In the genomic region with DNA sequence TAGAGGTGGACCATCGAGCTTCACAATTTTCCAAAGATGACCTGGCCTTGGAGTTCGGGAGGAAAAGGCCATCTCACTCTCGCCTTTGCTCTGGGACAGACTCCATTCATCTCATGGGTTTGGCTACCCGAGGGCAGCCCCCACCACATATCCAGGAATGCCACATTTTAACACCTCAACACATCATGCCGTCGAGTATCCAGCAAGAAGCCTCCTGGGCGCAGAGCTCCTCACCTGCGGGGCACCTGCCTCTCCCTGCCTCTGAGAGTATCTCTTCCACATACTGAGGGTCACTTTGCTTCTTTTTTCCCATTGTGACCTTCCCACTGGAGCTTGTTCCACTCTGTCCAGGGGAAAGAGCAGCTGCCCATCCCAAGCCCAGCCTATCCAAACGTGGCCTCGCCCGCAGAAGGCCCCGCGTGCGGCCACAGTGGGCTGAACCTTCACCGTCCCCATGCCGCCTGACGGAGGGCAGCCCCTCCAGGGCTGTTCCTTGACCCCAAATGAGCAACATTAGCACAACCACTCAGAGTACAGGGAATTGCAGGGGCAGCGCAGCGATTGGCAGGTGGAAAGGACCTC, we compare ENCODE assay signal across 23 cellular contexts. TPM values are rescaled to one million over a fixed set of nuclear protein-coding genes. Genes with fewer than 3 reads are reported as not detected.
A peak's percentile ranks its signal among the peaks of the same experiment; 100 is the strongest.
DNase-seq lines count a peak whose midpoint lies in the region; ATAC-seq, FAIRE-seq and TF ChIP-seq lines count a peak whose summit lies in the region.
"Had no signal": no experiment of that assay in that cellular context is flagged by ENCODE, and none has a peak within 500 bp of the region (broad histone marks: within the 10 kb centered on the region; RNA-seq: fewer than 3 reads in every experiment).

No MANE protein-coding gene starts in this region.

- H3K9ac ChIP-seq in HepG2 (ENCODE audit: insufficient read depth, low read depth, low read length) = no peak overlapping the region
- H3K9ac ChIP-seq in skeletal muscle satellite cell (ENCODE audit: low read depth, low read length) = no peak overlapping the region

- no TSS peak for BruUV-seq in HepG2 (replicated peaks; lab: Mats Ljungman, UMichigan)

- TF ChIP-seq EP300 in HepG2 (IDR thresholded peaks at IDR 0.05; ENCODE audit: low read depth in 2 of 2, low read length in 2 of 2) = no peak
- TF ChIP-seq EP300 in HepG2 (CRISPR knock-in tag; IDR thresholded peaks at IDR 0.05; ENCODE audit: borderline replicate concordance) = no peak

- WGBS in HepG2 (ENCODE audit: low lambda C conversion rate) = 61% methylated on average over 17 of the region's 19 CpGs
- 74% methylated on average over 6 of the region's 19 CpGs for WGBS in right lobe of liver (ENCODE audit: insufficient coverage, low coverage, low lambda C conversion rate, missing lambda C conversion rate)
- WGBS in body of pancreas, 2 donors = 82 to 87% methylated on average over 17 to 19 of the region's 19 CpGs

- H3K27me3 Mint-ChIP-seq in natural killer cell treated with Interleukin-12 subunit alpha and Interleukin-12 subunit beta and Interleukin-15 and Interleukin-18, amount 100 ng/mL, for 72 hours = peaks cover 37 to 45% of the 10 kb centered on the region in 2 donors

- H3K27ac ChIP-seq in HepG2 (ENCODE audit: extremely low read length, insufficient read depth, low read length) (no peak overlapping the region), right lobe of liver (no peak overlapping the region), body of pancreas (no peak overlapping the region)
- H3K27ac ChIP-seq: pancreas had no signal

- CTCF ChIA-PET in HepG2 (lab: Yijun Ruan, JAX; ENCODE audit: low intra/inter-chr PET ratio, low total read pairs) = no interaction called here

- H2AFZ ChIP-seq in HepG2 (ENCODE audit: low read length) = no peak overlapping the region

- no peak for TF ChIP-seq CTCF in HepG2 (CRISPR knock-in tag; IDR thresholded peaks at IDR 0.05)
- no peak for TF ChIP-seq CTCF in right lobe of liver (IDR thresholded peaks at IDR 0.05)
- no peak for TF ChIP-seq CTCF in body of pancreas (IDR thresholded peaks at IDR 0.05)

- no peaks in the 10 kb centered on the region for H3K79me2 ChIP-seq in HepG2 (ENCODE audit: insufficient read depth, low read length)

- TF ChIP-seq RAD21 in HepG2 (CRISPR knock-in tag; IDR thresholded peaks at IDR 0.05) = no peak

- no peaks in the 10 kb centered on the region for H3K9me3 Mint-ChIP-seq in natural killer cell treated with Interleukin-12 subunit alpha and Interleukin-12 subunit beta and Interleukin-15 and Interleukin-18, amount 100 ng/mL, for 72 hours
- H3K9me3 Mint-ChIP-seq: activated T-helper 17 cell treated with anti-CD3 and anti-CD28 coated beads, Interleukin-2, amount 50 U/mL, for 72 hours; CD8-positive, alpha-beta memory T cell had no signal

- H3K9me3 ChIP-seq in HepG2 (ENCODE audit: low read length) = no peaks in the 10 kb centered on the region
- H3K9me3 ChIP-seq in right lobe of liver = no peaks in the 10 kb centered on the region
- no peaks in the 10 kb centered on the region for H3K9me3 ChIP-seq in skeletal muscle satellite cell (replicated peaks; ENCODE audit: low read length)
- no peaks in the 10 kb centered on the region for H3K9me3 ChIP-seq in body of pancreas
- H3K9me3 ChIP-seq: pancreas, thyroid gland had no signal

- H3K27me3 ChIP-seq in HepG2 (ENCODE audit: control insufficient read depth in 1 of 2, insufficient read depth in 2 of 2, low read length in 2 of 2) (peaks cover 10 to 74% of the 10 kb centered on the region in 2 experiments), right lobe of liver (no peaks in the 10 kb centered on the region), skeletal muscle satellite cell (ENCODE audit: control insufficient read depth, insufficient read depth, low read length) (peaks cover 24% of the 10 kb centered on the region), body of pancreas (peaks cover 0 to 2% of the 10 kb centered on the region in 2 donors)
- H3K27me3 ChIP-seq: pancreas, thyroid gland had no signal

- FAIRE-seq in HepG2 (lab: Jason Lieb, UNC) = no peak
- FAIRE-seq: GM18507, pancreas had no signal

- peaks cover 0 to 4% of the 10 kb centered on the region in 2 donors for H3K4me1 Mint-ChIP-seq in natural killer cell treated with Interleukin-12 subunit alpha and Interleukin-12 subunit beta and Interleukin-15 and Interleukin-18, amount 100 ng/mL, for 72 hours (ENCODE audit: low read depth in 2 of 2)
- H3K4me1 Mint-ChIP-seq: activated T-helper 17 cell treated with anti-CD3 and anti-CD28 coated beads, Interleukin-2, amount 50 U/mL, for 72 hours had no signal

- no peak overlapping the region for H3K4me3 Mint-ChIP-seq in natural killer cell treated with Interleukin-12 subunit alpha and Interleukin-12 subunit beta and Interleukin-15 and Interleukin-18, amount 100 ng/mL, for 72 hours
- H3K4me3 Mint-ChIP-seq: activated T-helper 17 cell treated with anti-CD3 and anti-CD28 coated beads, Interleukin-2, amount 50 U/mL, for 72 hours; CD8-positive, alpha-beta memory T cell had no signal

- TF ChIP-seq POLR2A in HepG2 (IDR thresholded peaks at IDR 0.05; ENCODE audit: insufficient read depth in 1 of 2, low read depth in 2 of 2, low read length in 2 of 2) = no peak
- TF ChIP-seq POLR2A in right lobe of liver (IDR thresholded peaks at IDR 0.05) = no peak
- no peak for TF ChIP-seq POLR2A in body of pancreas (IDR thresholded peaks at IDR 0.05)

- no peaks in the 10 kb centered on the region for H3K36me3 Mint-ChIP-seq in natural killer cell treated with Interleukin-12 subunit alpha and Interleukin-12 subunit beta and Interleukin-15 and Interleukin-18, amount 100 ng/mL, for 72 hours
- H3K36me3 Mint-ChIP-seq: CD8-positive, alpha-beta memory T cell had no signal

- in situ Hi-C loops in HepG2 (cut with HindIII; ENCODE audit: extremely low pct_ligation_motif_present, low pct_unique_long_range_greater_than_20kb) = no loop called here

- no peak overlapping the region for H3K4me2 ChIP-seq in HepG2 (ENCODE audit: low read depth, low read length)
- H3K4me2 ChIP-seq in skeletal muscle satellite cell (ENCODE audit: low read length) = peak overlapping the region; percentile 78

- POLR2A ChIA-PET in HepG2 (lab: Yijun Ruan, JAX) = no interaction called here

- H3K4me3 ChIP-seq in HepG2 (replicated peaks in 1 of 3; ENCODE audit: insufficient read depth in 1 of 3, low read depth in 2 of 3, low read length in 3 of 3) (no peak overlapping the region), right lobe of liver (no peak overlapping the region), skeletal muscle satellite cell (ENCODE audit: low read length) (no peak overlapping the region), body of pancreas (no peak overlapping the region)
- H3K4me3 ChIP-seq: pancreas had no signal

- H3K4me1 ChIP-seq in HepG2 (ENCODE audit: insufficient read depth, low read length) (peaks cover 20% of the 10 kb centered on the region), right lobe of liver (peaks cover 0 to 4% (median 0%) of the 10 kb centered on the region in 4 donors), skeletal muscle satellite cell (ENCODE audit: control insufficient read depth, insufficient read depth, low read length) (peaks cover 19% of the 10 kb centered on the region), body of pancreas (peaks cover 18% of the 10 kb centered on the region)

- H3K27ac Mint-ChIP-seq in natural killer cell treated with Interleukin-12 subunit alpha and Interleukin-12 subunit beta and Interleukin-15 and Interleukin-18, amount 100 ng/mL, for 72 hours = no peak overlapping the region
- H3K27ac Mint-ChIP-seq: activated T-helper 17 cell treated with anti-CD3 and anti-CD28 coated beads, Interleukin-2, amount 50 U/mL, for 72 hours had no signal

- intact Hi-C loops in HepG2 (cut with micrococcal nuclease; ENCODE audit: unreplicated experiment) (no loop called here), right lobe of liver (cut with DNase I) (no loop called here), body of pancreas (cut with DNase I) (no loop called here)

- no peaks in the 10 kb centered on the region; the same call in 1 of the 2 replicates for H4K20me1 ChIP-seq in HepG2 (ENCODE audit: insufficient read depth, low read length)

- DNase-seq in HepG2 (ENCODE audit: low spot score) = no peak
- DNase-seq in right lobe of liver = no peak
- DNase-seq in islet precursor cell = peak; percentile 45
- DNase-seq in NCI-H226 = no peak
- no peak for DNase-seq in natural killer cell treated with Interleukin-12 subunit alpha and Interleukin-12 subunit beta and Interleukin-15 and Interleukin-18, amount 100 ng/mL, for 72 hours (ENCODE audit: low spot score)
- DNase-seq in body of pancreas = no peak
- DNase-seq: caudate nucleus; CD8-positive, alpha-beta memory T cell; DND-41; effector CD4-positive, alpha-beta T cell; GOT3; MM.1S; NCI-H1694 treated with DMSO at 0.1 percent for 48 hours; NCI-H2227 treated with DMSO at 0.1 percent for 48 hours; thyroid gland had no signal

- H3K36me3 ChIP-seq in HepG2 (replicated peaks in 1 of 2; ENCODE audit: control insufficient read depth in 1 of 2, insufficient read depth in 2 of 2, low read length in 2 of 2) = no peaks in the 10 kb centered on the region
- H3K36me3 ChIP-seq in right lobe of liver = no peaks in the 10 kb centered on the region
- H3K36me3 ChIP-seq in skeletal muscle satellite cell (ENCODE audit: insufficient read depth, low read length) = no peaks in the 10 kb centered on the region
- H3K36me3 ChIP-seq in body of pancreas (replicated peaks in 1 of 2; ENCODE audit: insufficient read depth in 1 of 2, low read depth in 2 of 2) = no peaks in the 10 kb centered on the region
- H3K36me3 ChIP-seq: pancreas, thyroid gland had no signal

- no peak for ATAC-seq in HepG2
- no peak for ATAC-seq in right lobe of liver
- no peak for ATAC-seq in GM18861 (IDR thresholded peaks at IDR 0.05; ENCODE audit: unreplicated experiment)
- ATAC-seq in natural killer cell treated with Interleukin-12 subunit alpha and Interleukin-12 subunit beta and Interleukin-15 and Interleukin-18, amount 100 ng/mL, for 72 hours = no peak
- no peak for ATAC-seq in body of pancreas
- ATAC-seq: activated CD4-positive, CD25-positive, alpha-beta regulatory T cell treated with anti-CD3 and anti-CD28 coated beads, Interleukin-2, amount 50 U/mL, for 24 hours; activated T-helper 17 cell treated with anti-CD3 and anti-CD28 coated beads, Interleukin-2, amount 50 U/mL, for 72 hours; pancreas; SK-N-SH treated with all-trans-retinoic acid at 6 μM for 48 hours had no signal

RNA-seq across cellular contexts. Expression of gene LIMS2, which starts 5.5 kb away (rescaled TPM):
- total RNA-seq in HepG2 (2016; rRNA removed; fragmentation: Illumina TruSeq; extraction: Trizol) (0.90 and 1.0 TPM in 2 replicates), right lobe of liver (10 to 100 TPM in 5 of 6 experiments, 1 to 10 TPM in 1; 6.6 to 37.7 (median 19.5) TPM), body of pancreas (10 to 100 TPM in 1 of 2 donors, 1 to 10 TPM in 1; 9.6 to 21.4 TPM)
- total RNA-seq in HepG2 (2016; cell fraction: cytosol; rRNA removed; fragmentation: Illumina TruSeq; extraction: Trizol; ENCODE audit: low read depth) = 1.9 and 3.6 TPM in 2 replicates
- total RNA-seq in HepG2 (2016; cell fraction: insoluble cytoplasmic fraction; rRNA removed; fragmentation: Illumina TruSeq; extraction: Trizol) = 0.85 and 1.2 TPM in 2 replicates
- total RNA-seq in HepG2 (2016; cell fraction: membrane; rRNA removed; fragmentation: Illumina TruSeq; extraction: Trizol) = 2.6 and 3.9 TPM in 2 replicates
- total RNA-seq in HepG2 (2016; cell fraction: nucleus; rRNA removed; fragmentation: Illumina TruSeq; extraction: Trizol) = 0.56 and 0.81 TPM in 2 replicates
- 1.9 and 2.0 TPM in 2 replicates for polyA plus RNA-seq in HepG2 (2011; rRNA removed)
- 2.1 and 3.1 TPM in 2 replicates for polyA plus RNA-seq in HepG2 (2011; cell fraction: cytosol; rRNA removed)
- polyA plus RNA-seq in HepG2 (2011; cell fraction: nucleus; rRNA removed) = 2.0 and 2.2 TPM in 2 replicates
- 2.1 and 3.9 TPM in 2 replicates for polyA plus RNA-seq in HepG2 (2012)
- polyA plus RNA-seq in HepG2 (2016; cell fraction: cytosol; fragmentation: Illumina TruSeq; extraction: Trizol; ENCODE audit: low read depth) = 8.9 and 10.7 TPM in 2 replicates
- polyA plus RNA-seq in HepG2 (2016; cell fraction: insoluble cytoplasmic fraction; fragmentation: Illumina TruSeq; extraction: Trizol; ENCODE audit: low read depth) = 2.4 and 3.4 TPM in 2 replicates
- polyA plus RNA-seq in HepG2 (2016; cell fraction: membrane; fragmentation: Illumina TruSeq; extraction: Trizol; ENCODE audit: low read depth) = 8.6 and 9.2 TPM in 2 replicates
- polyA plus RNA-seq in HepG2 (2016; cell fraction: nucleus; fragmentation: Illumina TruSeq; extraction: Trizol; ENCODE audit: insufficient read depth, low read depth) = 1.5 TPM in 2 replicates
- 0.07 and 4.5 TPM in 2 replicates for polyA minus RNA-seq in HepG2 (2011; rRNA and poly(A)+ RNA removed; ENCODE audit: low replicate concordance)
- 1.2 and 1.9 TPM in 2 replicates for polyA minus RNA-seq in HepG2 (2011; cell fraction: cytosol; rRNA and poly(A)+ RNA removed)
- 1.2 and 1.6 TPM in 2 replicates for polyA minus RNA-seq in HepG2 (2011; cell fraction: nucleus; rRNA and poly(A)+ RNA removed)
- total RNA-seq in skeletal muscle satellite cell (2012; rRNA removed) = under 0.01 and 1.7 TPM in 2 replicates
- total RNA-seq in natural killer cell treated with Interleukin-12 subunit alpha and Interleukin-12 subunit beta and Interleukin-15 and Interleukin-18, amount 100 ng/mL, for 72 hours = not detected

RNA-seq across cellular contexts. Expression of gene SFT2D3, which starts 20.5 kb away (rescaled TPM):
- total RNA-seq in HepG2 (2016; rRNA removed; fragmentation: Illumina TruSeq; extraction: Trizol) (4.6 and 9.4 TPM in 2 replicates), right lobe of liver (1 to 10 TPM; 1.6 to 4.7 (median 3.4) TPM), body of pancreas (10 to 100 TPM; 11.2 to 11.9 TPM)
- 1.4 and 1.5 TPM in 2 replicates for total RNA-seq in HepG2 (2016; cell fraction: cytosol; rRNA removed; fragmentation: Illumina TruSeq; extraction: Trizol; ENCODE audit: low read depth)
- total RNA-seq in HepG2 (2016; cell fraction: insoluble cytoplasmic fraction; rRNA removed; fragmentation: Illumina TruSeq; extraction: Trizol) = 5.2 and 9.2 TPM in 2 replicates
- total RNA-seq in HepG2 (2016; cell fraction: membrane; rRNA removed; fragmentation: Illumina TruSeq; extraction: Trizol) = 4.6 and 5.1 TPM in 2 replicates
- total RNA-seq in HepG2 (2016; cell fraction: nucleus; rRNA removed; fragmentation: Illumina TruSeq; extraction: Trizol) = 10.3 and 11.4 TPM in 2 replicates
- polyA plus RNA-seq in HepG2 (2011; rRNA removed) = 8.3 and 8.7 TPM in 2 replicates
- 6.8 and 9.4 TPM in 2 replicates for polyA plus RNA-seq in HepG2 (2011; cell fraction: cytosol; rRNA removed)
- polyA plus RNA-seq in HepG2 (2011; cell fraction: nucleus; rRNA removed) = 3.7 and 4.4 TPM in 2 replicates
- polyA plus RNA-seq in HepG2 (2012) = not detected in 2 replicates
- polyA plus RNA-seq in HepG2 (2016; cell fraction: cytosol; fragmentation: Illumina TruSeq; extraction: Trizol; ENCODE audit: low read depth) = 1.3 and 1.4 TPM in 2 replicates
- polyA plus RNA-seq in HepG2 (2016; cell fraction: insoluble cytoplasmic fraction; fragmentation: Illumina TruSeq; extraction: Trizol; ENCODE audit: low read depth) = 5.4 and 7.0 TPM in 2 replicates
- polyA plus RNA-seq in HepG2 (2016; cell fraction: membrane; fragmentation: Illumina TruSeq; extraction: Trizol; ENCODE audit: low read depth) = 3.0 and 4.0 TPM in 2 replicates
- polyA plus RNA-seq in HepG2 (2016; cell fraction: nucleus; fragmentation: Illumina TruSeq; extraction: Trizol; ENCODE audit: insufficient read depth, low read depth) = 13.6 and 14.0 TPM in 2 replicates
- 2.4 and 7.5 TPM in 2 replicates for polyA minus RNA-seq in HepG2 (2011; rRNA and poly(A)+ RNA removed; ENCODE audit: low replicate concordance)
- polyA minus RNA-seq in HepG2 (2011; cell fraction: cytosol; rRNA and poly(A)+ RNA removed) = 6.5 and 7.2 TPM in 2 replicates
- polyA minus RNA-seq in HepG2 (2011; cell fraction: nucleus; rRNA and poly(A)+ RNA removed) = 16.4 and 17.5 TPM in 2 replicates
- total RNA-seq in skeletal muscle satellite cell (2012; rRNA removed) = 2.3 and 3.3 TPM in 2 replicates
- total RNA-seq in natural killer cell treated with Interleukin-12 subunit alpha and Interleukin-12 subunit beta and Interleukin-15 and Interleukin-18, amount 100 ng/mL, for 72 hours = 1 to 10 TPM; 5.2 to 5.9 TPM

RNA-seq across cellular contexts. Expression of gene GPR17, which starts 34.8 kb away (rescaled TPM):
- total RNA-seq in HepG2 (2016; rRNA removed; fragmentation: Illumina TruSeq; extraction: Trizol) = not detected in 2 replicates
- total RNA-seq in HepG2 (2016; cell fraction: cytosol; rRNA removed; fragmentation: Illumina TruSeq; extraction: Trizol; ENCODE audit: low read depth) = not detected in 2 replicates
- not detected in 2 replicates for total RNA-seq in HepG2 (2016; cell fraction: insoluble cytoplasmic fraction; rRNA removed; fragmentation: Illumina TruSeq; extraction: Trizol)
- total RNA-seq in HepG2 (2016; cell fraction: membrane; rRNA removed; fragmentation: Illumina TruSeq; extraction: Trizol) = not detected in 2 replicates
- not detected in 2 replicates for total RNA-seq in HepG2 (2016; cell fraction: nucleus; rRNA removed; fragmentation: Illumina TruSeq; extraction: Trizol)
- polyA plus RNA-seq in HepG2 (2011; rRNA removed) = not detected in 2 replicates
- polyA plus RNA-seq in HepG2 (2011; cell fraction: cytosol; rRNA removed) = not detected in 2 replicates
- polyA plus RNA-seq in HepG2 (2011; cell fraction: nucleus; rRNA removed) = not detected in 2 replicates
- not detected in 2 replicates for polyA plus RNA-seq in HepG2 (2012)
- polyA plus RNA-seq in HepG2 (2016; cell fraction: cytosol; fragmentation: Illumina TruSeq; extraction: Trizol; ENCODE audit: low read depth) = not detected in 2 replicates
- polyA plus RNA-seq in HepG2 (2016; cell fraction: insoluble cytoplasmic fraction; fragmentation: Illumina TruSeq; extraction: Trizol; ENCODE audit: low read depth) = not detected in 2 replicates
- polyA plus RNA-seq in HepG2 (2016; cell fraction: membrane; fragmentation: Illumina TruSeq; extraction: Trizol; ENCODE audit: low read depth) = not detected in 2 replicates
- not detected in 2 replicates for polyA plus RNA-seq in HepG2 (2016; cell fraction: nucleus; fragmentation: Illumina TruSeq; extraction: Trizol; ENCODE audit: insufficient read depth, low read depth)
- 0.08 TPM in 1 of 2 replicates, not detected in the other for polyA minus RNA-seq in HepG2 (2011; rRNA and poly(A)+ RNA removed; ENCODE audit: low replicate concordance)
- not detected in 2 replicates for polyA minus RNA-seq in HepG2 (2011; cell fraction: cytosol; rRNA and poly(A)+ RNA removed)
- polyA minus RNA-seq in HepG2 (2011; cell fraction: nucleus; rRNA and poly(A)+ RNA removed) = not detected in 2 replicates
- not detected for total RNA-seq in right lobe of liver
- total RNA-seq in skeletal muscle satellite cell (2012; rRNA removed) = not detected in 2 replicates
- total RNA-seq in natural killer cell treated with Interleukin-12 subunit alpha and Interleukin-12 subunit beta and Interleukin-15 and Interleukin-18, amount 100 ng/mL, for 72 hours = not detected
- total RNA-seq in body of pancreas = under 1 TPM in 1 of 2 donors, not detected in 1; 0.26 TPM
- total RNA-seq: activated CD8-positive, alpha-beta memory T cell treated with anti-CD3 and anti-CD28 coated beads for 36 hours; activated T-helper 17 cell treated with anti-CD3 and anti-CD28 coated beads, Interleukin-2, amount 50 U/mL, for 72 hours; CD8-positive, alpha-beta memory T cell; pancreas; thyroid gland had no signal
- polyA plus RNA-seq: CD8-positive, alpha-beta memory T cell had no signal
